ENCODE assay signal across 8 cellular contexts in genomic region chr16:86554917-86555762, GRCh38. TPM values are rescaled to one million over a fixed set of nuclear protein-coding genes. Genes with fewer than 3 reads are reported as not detected.
DNase-seq lines count a peak whose midpoint lies in the region; ATAC-seq, FAIRE-seq and TF ChIP-seq lines count a peak whose summit lies in the region.

Gene MTHFSD (minus strand): TSS chr16:86555235. CDS start chr16:86555184, 51 bp downstream.

- in situ Hi-C loops in transverse colon (cut with MboI; ENCODE audit: low pct_ligation_motif_present in 1 of 4, low pct_unique_long_range_greater_than_20kb in 1 of 4, low sequenced_read_pairs in 3 of 4), result loop anchor here in 1 of 4 donors (10.0 to 25.0 kb wide), 2 partner anchors 520 to 732 kb away; no protein-coding TSS in a partner anchor

- peak within 1 kb of the TSS; percentile 61 to 93 (median 86) for H3K27ac ChIP-seq in heart left ventricle
- H3K27ac ChIP-seq in transverse colon, result peak within 1 kb of the TSS; percentile 86 to 95 (median 88)

- TF ChIP-seq CTCF in heart left ventricle (IDR thresholded peaks at IDR 0.05), result no peak
- peak in 1 of 5 experiments; percentile 6 for TF ChIP-seq CTCF in transverse colon (IDR thresholded peaks at IDR 0.05)

- peaks cover 23 to 29% (median 28%) of the 10 kb centered on the region in 3 donors for H3K4me1 Mint-ChIP-seq in T-cell

- peaks cover 7% of the 10 kb centered on the region for H3K27me3 ChIP-seq in adipocyte (replicated peaks; ENCODE audit: control insufficient read depth, insufficient read depth, low read length)
- H3K27me3 ChIP-seq in heart left ventricle, result peaks cover 0 to 19% (median 0%) of the 10 kb centered on the region in 9 donors
- peaks cover 11% of the 10 kb centered on the region for H3K27me3 ChIP-seq in transverse colon

- peak; percentile 93 for ATAC-seq in HG02763 (IDR thresholded peaks at IDR 0.05; ENCODE audit: unreplicated experiment)
- ATAC-seq in T-cell (replicated peaks in 1 of 4), result peak; percentile 89 to 95 (median 92)
- ATAC-seq in heart left ventricle, result peak; percentile 92 to 98 (median 96)

- H3K36me3 Mint-ChIP-seq in T-cell, result peaks cover 13% of the 10 kb centered on the region

- POLR2A ChIA-PET in T-cell (lab: Charles Lee), result no interaction called here

- H3K4me1 ChIP-seq in adipocyte (ENCODE audit: control insufficient read depth, insufficient read depth, low read length), result peaks cover 12% of the 10 kb centered on the region
- H3K4me1 ChIP-seq in heart left ventricle, result peaks cover 0 to 15% (median 11%) of the 10 kb centered on the region in 12 donors
- peaks cover 4 to 16% (median 12%) of the 10 kb centered on the region in 4 donors for H3K4me1 ChIP-seq in transverse colon

- peak within 1 kb of the TSS; percentile 86 to 94 (median 93) for H3K4me3 Mint-ChIP-seq in T-cell

- H3K27me3 Mint-ChIP-seq in T-cell, result peaks cover under 1 to 14% of the 10 kb centered on the region in 2 donors

- no peaks in the 10 kb centered on the region for H3K9me3 ChIP-seq in adipocyte (ENCODE audit: control insufficient read depth, low read length)
- H3K9me3 ChIP-seq in heart left ventricle, result no peaks in the 10 kb centered on the region
- no peaks in the 10 kb centered on the region for H3K9me3 ChIP-seq in transverse colon

- TF ChIP-seq POLR2A in GM12892 (IDR thresholded peaks at IDR 0.05; ENCODE audit: low read depth, low read length) (peak; percentile 90), heart left ventricle (IDR thresholded peaks at IDR 0.05) (peak in 1 of 2 donors; percentile 85), transverse colon (IDR thresholded peaks at IDR 0.05) (peak; percentile 68)

- no peak for TF ChIP-seq EP300 in transverse colon (IDR thresholded peaks at IDR 0.05; ENCODE audit: low read depth)

- peak within 1 kb of the TSS; percentile 93 for H3K9ac ChIP-seq in adipocyte (ENCODE audit: low read length)

- H3K36me3 ChIP-seq in adipocyte (ENCODE audit: control insufficient read depth, insufficient read depth, low read length, severe bottlenecking) (peaks cover 18% of the 10 kb centered on the region), heart left ventricle (peaks cover 0 to 20% (median 16%) of the 10 kb centered on the region in 9 donors), transverse colon (peaks cover 0 to 4% (median 0%) of the 10 kb centered on the region in 4 donors)

- H3K4me3 ChIP-seq in adipocyte (ENCODE audit: low read length) (peak within 1 kb of the TSS; percentile 94), heart left ventricle (peak within 1 kb of the TSS; percentile 55 to 100 (median 92)), transverse colon (peak within 1 kb of the TSS; percentile 76 to 96 (median 84))

- H3K27ac Mint-ChIP-seq in T-cell, result peak within 1 kb of the TSS; percentile 84 to 93

- peak; percentile 98 for FAIRE-seq in GM12892 (lab: Jason Lieb, UNC)

- WGBS in heart left ventricle, 4 donors, result 4 to 8% (median 6%) methylated on average over 40 to 71 of the region's 71 CpGs
- WGBS in transverse colon (ENCODE audit: low coverage in 1 of 2), 2 donors, result 5% methylated on average over 61 of the region's 71 CpGs; no CpG with 5 or more reads in 1 of the 2 donors

- intact Hi-C loops in heart left ventricle (cut with DNase I), result no loop called here
- intact Hi-C loops in posterior cingulate gyrus (cut with DNase I), result loop anchor here (10.0 kb wide), 1 partner anchor 830 kb away; the partner anchor contains the start of gene FBXO31
- intact Hi-C loops in transverse colon (cut with DNase I; ENCODE audit: low total_unique reads), result loop anchor here (5.0 kb wide), 1 partner anchor 512 kb away; no protein-coding TSS in a partner anchor

- no peaks in the 10 kb centered on the region for H3K9me3 Mint-ChIP-seq in T-cell

- DNase-seq in GM12892 (ENCODE audit: insufficient read length), result peak; percentile 97
- peak; percentile 48 for DNase-seq in NCI-H1436 treated with DMSO at 0.1 percent for 48 hours (lab: John Stamatoyannopoulos, UW)
- peak; percentile 85 to 98 (median 93) for DNase-seq in T-cell
- peak; percentile 96 for DNase-seq in adipocyte (ENCODE audit: low read depth)
- DNase-seq in heart left ventricle, result peak; percentile 94 to 98 (median 95)
- peak; percentile 84 to 98 (median 90) for DNase-seq in posterior cingulate gyrus
- peak; percentile 95 for DNase-seq in transverse colon

- CTCF ChIA-PET in T-cell (lab: Charles Lee), result interaction anchor here in 1 of 2 donors (1.2 to 1.8 kb wide), 2 partner anchors 9 to 10 kb away, joined by 4 read pairs; no protein-coding TSS in a partner anchor

RNA-seq across cellular contexts. Expression of gene MTHFSD, which starts in this region (rescaled TPM):
- 16.3 TPM for polyA plus RNA-seq in GM12892 (2012; ENCODE audit: missing spikeins)
- total RNA-seq in T-cell, result 10 to 100 TPM; 18.0 to 39.6 (median 34.9) TPM
- total RNA-seq in heart left ventricle, result 10 to 100 TPM in 6 of 9 donors, 1 to 10 TPM in 3; 3.9 to 17.0 (median 11.6) TPM
- 1 to 10 TPM; 5.6 to 6.8 TPM for polyA plus RNA-seq in heart left ventricle
- 10 to 100 TPM; 25.4 to 51.1 (median 30.0) TPM for total RNA-seq in transverse colon

Comparison
In these comparisons a context has a peak if more than half of its experiments do, and no peak if none do; other contexts are left out.
1. Peak in every context shown above with its lines: DNase-seq, ATAC-seq, H3K4me3 ChIP-seq and H3K27ac ChIP-seq.
2. intact Hi-C loops: an anchor here in posterior cingulate gyrus (10.0 kb wide) and transverse colon (5.0 kb wide); none called in heart left ventricle.